In genomic region chr17:73630531-73630930, GRCh38 we compare ENCODE assay signal across 19 cellular contexts. TPM values are rescaled to one million over a fixed set of nuclear protein-coding genes. Genes with fewer than 3 reads are reported as not detected.
"Had no signal": no experiment of that assay in that cellular context is flagged by ENCODE, and none has a peak within 500 bp of the region (broad histone marks: within the 10 kb centered on the region; RNA-seq: fewer than 3 reads in every experiment).

No MANE protein-coding gene starts in this region.

- H3K27me3 ChIP-seq: cardiac muscle cell, foreskin keratinocyte, left lung, pancreas, transverse colon had no signal

- H3K27ac Mint-ChIP-seq: activated CD4-positive, alpha-beta memory T cell treated with anti-CD3 and anti-CD28 coated beads for 36 hours; activated CD4-positive, alpha-beta T cell treated with anti-CD3 and anti-CD28 coated beads for 36 hours; activated naive CD8-positive, alpha-beta T cell treated with anti-CD3 and anti-CD28 coated beads, Interleukin-2, amount 10 ng/mL, durations not matched to agents 7 days and 5 days; activated T-helper 17 cell treated with anti-CD3 and anti-CD28 coated beads, Interleukin-2, amount 50 U/mL, for 72 hours; effector memory CD8-positive, alpha-beta T cell; T-helper 2 cell treated with Interferon-gamma antibody and Interleukin-4, amounts not matched to agents 5 μg/mL and 100 μg/mL, for 36 hours had no signal

- H3K27me3 Mint-ChIP-seq: activated CD4-positive, alpha-beta memory T cell treated with anti-CD3 and anti-CD28 coated beads for 36 hours; activated CD4-positive, alpha-beta T cell treated with anti-CD3 and anti-CD28 coated beads for 36 hours; activated naive CD8-positive, alpha-beta T cell treated with anti-CD3 and anti-CD28 coated beads, Interleukin-2, amount 10 ng/mL, durations not matched to agents 7 days and 5 days; activated T-helper 17 cell treated with anti-CD3 and anti-CD28 coated beads, Interleukin-2, amount 50 U/mL, for 72 hours; naive B cell had no signal

- H3K9me3 ChIP-seq: left lung, pancreas, transverse colon had no signal

- H3K4me1 Mint-ChIP-seq: activated T-helper 17 cell treated with anti-CD3 and anti-CD28 coated beads, Interleukin-2, amount 50 U/mL, for 72 hours had no signal

- H3K4me3 Mint-ChIP-seq: activated CD4-positive, alpha-beta memory T cell treated with anti-CD3 and anti-CD28 coated beads for 36 hours; activated CD4-positive, alpha-beta T cell treated with anti-CD3 and anti-CD28 coated beads for 36 hours; activated naive CD8-positive, alpha-beta T cell treated with anti-CD3 and anti-CD28 coated beads, Interleukin-2, amount 10 ng/mL, durations not matched to agents 7 days and 5 days; activated T-helper 17 cell treated with anti-CD3 and anti-CD28 coated beads, Interleukin-2, amount 50 U/mL, for 72 hours; effector memory CD8-positive, alpha-beta T cell; naive B cell; T-helper 2 cell treated with Interferon-gamma antibody and Interleukin-4, amounts not matched to agents 5 μg/mL and 100 μg/mL, for 36 hours had no signal

- H3K36me3 ChIP-seq: cardiac muscle cell, left lung, pancreas, transverse colon had no signal

- H3K9me3 Mint-ChIP-seq: activated CD4-positive, alpha-beta memory T cell treated with anti-CD3 and anti-CD28 coated beads for 36 hours; activated naive CD8-positive, alpha-beta T cell treated with anti-CD3 and anti-CD28 coated beads, Interleukin-2, amount 10 ng/mL, durations not matched to agents 7 days and 5 days; activated T-helper 17 cell treated with anti-CD3 and anti-CD28 coated beads, Interleukin-2, amount 50 U/mL, for 72 hours; effector memory CD8-positive, alpha-beta T cell; naive B cell; T-helper 2 cell treated with Interferon-gamma antibody and Interleukin-4, amounts not matched to agents 5 μg/mL and 100 μg/mL, for 36 hours had no signal

- DNase-seq: activated CD4-positive, alpha-beta memory T cell treated with anti-CD3 and anti-CD28 coated beads for 36 hours; activated CD4-positive, alpha-beta T cell treated with anti-CD3 and anti-CD28 coated beads for 36 hours; activated naive CD4-positive, alpha-beta T cell; activated T-cell treated with anti-CD3 and anti-CD28 coated beads for 4 hours; effector memory CD8-positive, alpha-beta T cell; foreskin keratinocyte; left lung; naive B cell; pancreas; stimulated activated CD4-positive, alpha-beta T cell treated with anti-CD3 and anti-CD28 coated beads, Interleukin-12 subunit alpha, Interleukin-12 subunit beta, amount 100 ng/mL, for 4 hours; stimulated activated CD4-positive, alpha-beta T cell treated with anti-CD3 and anti-CD28 coated beads, Interleukin-1b, Interleukin-23, amount 100 ng/mL, for 48 hours; stimulated activated naive CD4-positive, alpha-beta T cell treated with Interleukin-2 at 50 U/mL for 16 hours; transverse colon had no signal

- H3K4me3 ChIP-seq: cardiac muscle cell, left lung, pancreas, transverse colon had no signal

- ATAC-seq: activated CD4-positive, alpha-beta T cell treated with anti-CD3 and anti-CD28 coated beads for 36 hours; activated T-helper 17 cell treated with anti-CD3 and anti-CD28 coated beads, Interleukin-2, amount 50 U/mL, for 72 hours; effector memory CD8-positive, alpha-beta T cell; foreskin keratinocyte; left lung; pancreas had no signal

- H3K4me1 ChIP-seq: left lung, pancreas, transverse colon had no signal

- H3K27ac ChIP-seq: cardiac muscle cell, foreskin keratinocyte, left lung, pancreas, transverse colon had no signal

- H3K36me3 Mint-ChIP-seq: activated CD4-positive, alpha-beta memory T cell treated with anti-CD3 and anti-CD28 coated beads for 36 hours; naive B cell had no signal

RNA-seq across cellular contexts. Expression of gene SDK2, which starts 13.7 kb away (rescaled TPM):
- total RNA-seq: dermis microvascular lymphatic vessel endothelial cell, lung microvascular endothelial cell had no signal
